12 cellular contexts compared by ENCODE assay signal in genomic region chr5:110258460-110258859, GRCh38.
DNase-seq lines count a peak whose midpoint lies in the region; ATAC-seq and TF ChIP-seq lines count a peak whose summit lies in the region.
"Had no signal": no experiment of that assay in that cellular context is flagged by ENCODE, and none has a peak within 500 bp of the region (broad histone marks: within the 10 kb centered on the region; RNA-seq: fewer than 3 reads in every experiment).

No MANE protein-coding gene starts in this region.

- no peaks in the 10 kb centered on the region for H3K9me3 ChIP-seq in skeletal muscle satellite cell (replicated peaks; ENCODE audit: low read length)
- H3K9me3 ChIP-seq: A549 had no signal

- peaks cover 8% of the 10 kb centered on the region for H3K4me1 ChIP-seq in skeletal muscle satellite cell (ENCODE audit: control insufficient read depth, insufficient read depth, low read length)
- H3K4me1 ChIP-seq: A549 had no signal

- POLR2A ChIA-PET in T-cell (lab: Charles Lee) = no interaction called here

- no peaks in the 10 kb centered on the region for H3K9me3 Mint-ChIP-seq in T-cell
- H3K9me3 Mint-ChIP-seq: activated CD4-positive, alpha-beta memory T cell treated with anti-CD3 and anti-CD28 coated beads for 36 hours had no signal

- H3K4me3 Mint-ChIP-seq in T-cell = no peak overlapping the region
- H3K4me3 Mint-ChIP-seq: activated CD4-positive, alpha-beta memory T cell treated with anti-CD3 and anti-CD28 coated beads for 36 hours had no signal

- H3K9ac ChIP-seq in skeletal muscle satellite cell (ENCODE audit: low read depth, low read length) = no peak overlapping the region

- peak overlapping the region; percentile 66 for H3K4me2 ChIP-seq in skeletal muscle satellite cell (ENCODE audit: low read length)
- H3K4me2 ChIP-seq: A549 had no signal

- H3K4me1 Mint-ChIP-seq in T-cell = no peaks in the 10 kb centered on the region

- DNase-seq in NCI-H2171 treated with DMSO at 0.1 percent for 48 hours (lab: John Stamatoyannopoulos, UW) = peak; percentile 57
- DNase-seq in NCI-H2171 (lab: John Stamatoyannopoulos, UW) = no peak
- peak; percentile 58 to 84 for DNase-seq in NCI-H446 (lab: John Stamatoyannopoulos, UW)
- peak; percentile 6 for DNase-seq in epithelial cell of proximal tubule (ENCODE audit: low read depth)
- DNase-seq in SKM-1 (lab: John Stamatoyannopoulos, UW; ENCODE audit: unreplicated experiment) = no peak
- no peak for DNase-seq in T-cell
- DNase-seq: activated CD4-positive, alpha-beta memory T cell treated with anti-CD3 and anti-CD28 coated beads for 36 hours; substantia nigra had no signal

- H3K27me3 ChIP-seq in skeletal muscle satellite cell (ENCODE audit: control insufficient read depth, insufficient read depth, low read length) = no peaks in the 10 kb centered on the region

- ATAC-seq in GM19455 (IDR thresholded peaks at IDR 0.05; ENCODE audit: unreplicated experiment) = no peak
- no peak for ATAC-seq in T-cell (replicated peaks in 1 of 4)
- ATAC-seq: Panc1 had no signal

- no peak for TF ChIP-seq CTCF in epithelial cell of proximal tubule (conservative IDR thresholded peaks at IDR 0.05; ENCODE audit: low read depth, low read length)

- no peaks in the 10 kb centered on the region for H3K27me3 Mint-ChIP-seq in T-cell
- H3K27me3 Mint-ChIP-seq: activated CD4-positive, alpha-beta memory T cell treated with anti-CD3 and anti-CD28 coated beads for 36 hours had no signal

- no peak overlapping the region for H3K27ac Mint-ChIP-seq in T-cell
- H3K27ac Mint-ChIP-seq: activated CD4-positive, alpha-beta memory T cell treated with anti-CD3 and anti-CD28 coated beads for 36 hours had no signal

- CTCF ChIA-PET in T-cell (lab: Charles Lee) = no interaction called here

- no peaks in the 10 kb centered on the region for H3K36me3 ChIP-seq in skeletal muscle satellite cell (ENCODE audit: insufficient read depth, low read length)

- H3K36me3 Mint-ChIP-seq in T-cell = no peaks in the 10 kb centered on the region
- H3K36me3 Mint-ChIP-seq: activated CD4-positive, alpha-beta memory T cell treated with anti-CD3 and anti-CD28 coated beads for 36 hours had no signal

- H3K4me3 ChIP-seq in epithelial cell of proximal tubule (ENCODE audit: low read depth, low read length) (no peak overlapping the region), skeletal muscle satellite cell (ENCODE audit: low read length) (no peak overlapping the region)
- H3K4me3 ChIP-seq: A549 had no signal

Comparison
In these comparisons a context has a peak if more than half of its experiments do, and no peak if none do; other contexts are left out.
1. DNase-seq: peak in NCI-H2171 treated with DMSO at 0.1 percent for 48 hours (single experiment), NCI-H446 (2 of 2) and epithelial cell of proximal tubule (single experiment); none in NCI-H2171 (single experiment), SKM-1 (single experiment) and T-cell (0 of 34).